ENCODE assay signal across 8 cellular contexts in genomic region chr11:1515082-1516060, GRCh38. TPM values are rescaled to one million over a fixed set of nuclear protein-coding genes. Genes with fewer than 3 reads are reported as not detected.
A peak's percentile ranks its signal among the peaks of the same experiment; 100 is the strongest.
DNase-seq lines count a peak whose midpoint lies in the region; ATAC-seq and TF ChIP-seq lines count a peak whose summit lies in the region.

No MANE protein-coding gene starts in this region.

- H3K36me3 ChIP-seq in WERI-Rb-1 = no peaks in the 10 kb centered on the region
- H3K36me3 ChIP-seq in body of pancreas (replicated peaks in 1 of 2; ENCODE audit: insufficient read depth in 1 of 2, low read depth in 2 of 2) = no peaks in the 10 kb centered on the region
- H3K36me3 ChIP-seq in spleen = peaks cover 0 to 22% (median 0%) of the 10 kb centered on the region in 6 donors

- intact Hi-C loops in body of pancreas (cut with DNase I) = loop anchor here (2.0 to 10.0 kb wide), 2 partner anchors 315 to 401 kb away; no protein-coding TSS in a partner anchor
- intact Hi-C loops in spleen (cut with DNase I; ENCODE audit: low total_unique reads) = loop anchor here (5.0 kb wide), 1 partner anchor 313 kb away; no protein-coding TSS in a partner anchor

- H3K4me3 ChIP-seq in GM12865 (ENCODE audit: low read depth, low read length) (no peak overlapping the region), WERI-Rb-1 (ENCODE audit: low read depth, low read length) (no peak overlapping the region), body of pancreas (no peak overlapping the region), spleen (peak overlapping the region in 1 of 8 donors; percentile 11)

- H3K27ac ChIP-seq in WERI-Rb-1 (no peak overlapping the region), body of pancreas (no peak overlapping the region), spleen (no peak overlapping the region)

- DNase-seq in GM12865 (ENCODE audit: low read depth) = peak; percentile 50
- DNase-seq in NCI-H128 (lab: John Stamatoyannopoulos, UW; ENCODE audit: unreplicated experiment) = peak; percentile 51
- peak; percentile 80 for DNase-seq in WERI-Rb-1
- peak; percentile 79 to 87 (median 85) for DNase-seq in body of pancreas
- peak; percentile 96 for DNase-seq in iPS-NIHi7 (ENCODE audit: extremely low spot score)
- peak; percentile 93 for DNase-seq in spleen

- ATAC-seq in body of pancreas = peak; percentile 88
- no peak for ATAC-seq in GM18858 (IDR thresholded peaks at IDR 0.05; ENCODE audit: unreplicated experiment)
- ATAC-seq in GM21381 (IDR thresholded peaks at IDR 0.05; ENCODE audit: unreplicated experiment) = no peak

- peaks cover 15% of the 10 kb centered on the region for H3K4me1 ChIP-seq in body of pancreas
- H3K4me1 ChIP-seq in spleen = peaks cover 18 to 94% (median 56%) of the 10 kb centered on the region in 6 donors

- TF ChIP-seq POLR2A in body of pancreas (IDR thresholded peaks at IDR 0.05) = no peak
- no peak for TF ChIP-seq POLR2A in spleen (IDR thresholded peaks at IDR 0.05)

- H3K9me3 ChIP-seq in WERI-Rb-1 (ENCODE audit: severe bottlenecking) (no peaks in the 10 kb centered on the region), body of pancreas (no peaks in the 10 kb centered on the region), spleen (no peaks in the 10 kb centered on the region)

- no peaks in the 10 kb centered on the region for H3K27me3 ChIP-seq in WERI-Rb-1 (ENCODE audit: insufficient read depth, low read depth, severe bottlenecking)
- H3K27me3 ChIP-seq in body of pancreas = no peaks in the 10 kb centered on the region
- H3K27me3 ChIP-seq in spleen (replicated peaks in 1 of 7) = no peaks in the 10 kb centered on the region

- TF ChIP-seq CTCF in GM12865 (IDR thresholded peaks at IDR 0.05; ENCODE audit: insufficient read depth, low read depth, low read length, missing control alignments) (peak; percentile 94), WERI-Rb-1 (IDR thresholded peaks at IDR 0.05; ENCODE audit: low read depth, low read length) (peak; percentile 97), body of pancreas (IDR thresholded peaks at IDR 0.05) (peak; percentile 91 to 96 (median 94)), spleen (IDR thresholded peaks at IDR 0.05 in 8 of 11, conservative IDR thresholded peaks at IDR 0.05 in 3 of 11) (peak; percentile 73 to 98 (median 90))

- WGBS in body of pancreas, 2 donors = 14 to 20% methylated on average over 2 to 32 of the region's 36 CpGs
- 41 to 47% (median 46%) methylated on average over 27 to 36 of the region's 36 CpGs for WGBS in spleen, 5 donors

RNA-seq across cellular contexts. Expression of gene MOB2, which starts 28.8 kb away (rescaled TPM):
- total RNA-seq in body of pancreas = 10 to 100 TPM; 11.4 to 31.3 TPM
- 10 to 100 TPM; 28.1 to 49.8 (median 42.3) TPM for total RNA-seq in spleen
- 10 to 100 TPM; 30.5 to 51.5 (median 32.6) TPM for polyA plus RNA-seq in spleen

RNA-seq across cellular contexts. Expression of gene DUSP8, which starts 56.7 kb away (rescaled TPM):
- total RNA-seq in body of pancreas (10 to 100 TPM in 1 of 2 donors, 1 to 10 TPM in 1; 7.0 to 19.1 TPM), spleen (10 to 100 TPM in 1 of 7 donors, 1 to 10 TPM in 6; 1.4 to 18.4 (median 3.1) TPM)
- 1 to 10 TPM in 1 of 3 donors, under 1 TPM in 2; 0.38 to 3.2 (median 0.87) TPM for polyA plus RNA-seq in spleen
